ENCODE assay signal across 1 cellular context in the genomic region with DNA sequence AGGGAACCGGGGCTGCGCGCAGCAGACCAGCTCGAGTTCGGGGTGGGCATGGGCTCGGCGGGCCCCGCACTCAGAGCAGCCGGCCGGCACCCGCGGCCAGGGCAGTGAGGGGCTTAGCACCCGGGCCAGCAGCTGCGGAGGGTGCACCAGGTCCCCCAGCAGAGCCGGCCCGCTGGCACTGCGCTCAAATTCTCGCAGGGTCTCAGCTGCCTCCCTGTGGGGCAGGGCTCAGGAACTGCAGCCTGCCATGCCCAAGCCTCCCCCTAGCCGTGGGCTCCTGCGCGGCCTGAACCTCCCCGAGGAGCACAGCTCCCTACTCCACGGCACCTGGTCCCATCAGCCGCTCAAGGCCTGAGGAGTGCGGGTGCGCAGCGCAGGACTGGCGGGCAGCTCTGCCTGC.
TF ChIP-seq lines count a peak whose summit lies in the region.

No MANE protein-coding gene starts in this region.

TF ChIP-seq in GM23338, 12 proteins besides CTCF, POLR2A, EP300 and RAD21 (continued from another document):
- TF ChIP-seq, protein P1, sequence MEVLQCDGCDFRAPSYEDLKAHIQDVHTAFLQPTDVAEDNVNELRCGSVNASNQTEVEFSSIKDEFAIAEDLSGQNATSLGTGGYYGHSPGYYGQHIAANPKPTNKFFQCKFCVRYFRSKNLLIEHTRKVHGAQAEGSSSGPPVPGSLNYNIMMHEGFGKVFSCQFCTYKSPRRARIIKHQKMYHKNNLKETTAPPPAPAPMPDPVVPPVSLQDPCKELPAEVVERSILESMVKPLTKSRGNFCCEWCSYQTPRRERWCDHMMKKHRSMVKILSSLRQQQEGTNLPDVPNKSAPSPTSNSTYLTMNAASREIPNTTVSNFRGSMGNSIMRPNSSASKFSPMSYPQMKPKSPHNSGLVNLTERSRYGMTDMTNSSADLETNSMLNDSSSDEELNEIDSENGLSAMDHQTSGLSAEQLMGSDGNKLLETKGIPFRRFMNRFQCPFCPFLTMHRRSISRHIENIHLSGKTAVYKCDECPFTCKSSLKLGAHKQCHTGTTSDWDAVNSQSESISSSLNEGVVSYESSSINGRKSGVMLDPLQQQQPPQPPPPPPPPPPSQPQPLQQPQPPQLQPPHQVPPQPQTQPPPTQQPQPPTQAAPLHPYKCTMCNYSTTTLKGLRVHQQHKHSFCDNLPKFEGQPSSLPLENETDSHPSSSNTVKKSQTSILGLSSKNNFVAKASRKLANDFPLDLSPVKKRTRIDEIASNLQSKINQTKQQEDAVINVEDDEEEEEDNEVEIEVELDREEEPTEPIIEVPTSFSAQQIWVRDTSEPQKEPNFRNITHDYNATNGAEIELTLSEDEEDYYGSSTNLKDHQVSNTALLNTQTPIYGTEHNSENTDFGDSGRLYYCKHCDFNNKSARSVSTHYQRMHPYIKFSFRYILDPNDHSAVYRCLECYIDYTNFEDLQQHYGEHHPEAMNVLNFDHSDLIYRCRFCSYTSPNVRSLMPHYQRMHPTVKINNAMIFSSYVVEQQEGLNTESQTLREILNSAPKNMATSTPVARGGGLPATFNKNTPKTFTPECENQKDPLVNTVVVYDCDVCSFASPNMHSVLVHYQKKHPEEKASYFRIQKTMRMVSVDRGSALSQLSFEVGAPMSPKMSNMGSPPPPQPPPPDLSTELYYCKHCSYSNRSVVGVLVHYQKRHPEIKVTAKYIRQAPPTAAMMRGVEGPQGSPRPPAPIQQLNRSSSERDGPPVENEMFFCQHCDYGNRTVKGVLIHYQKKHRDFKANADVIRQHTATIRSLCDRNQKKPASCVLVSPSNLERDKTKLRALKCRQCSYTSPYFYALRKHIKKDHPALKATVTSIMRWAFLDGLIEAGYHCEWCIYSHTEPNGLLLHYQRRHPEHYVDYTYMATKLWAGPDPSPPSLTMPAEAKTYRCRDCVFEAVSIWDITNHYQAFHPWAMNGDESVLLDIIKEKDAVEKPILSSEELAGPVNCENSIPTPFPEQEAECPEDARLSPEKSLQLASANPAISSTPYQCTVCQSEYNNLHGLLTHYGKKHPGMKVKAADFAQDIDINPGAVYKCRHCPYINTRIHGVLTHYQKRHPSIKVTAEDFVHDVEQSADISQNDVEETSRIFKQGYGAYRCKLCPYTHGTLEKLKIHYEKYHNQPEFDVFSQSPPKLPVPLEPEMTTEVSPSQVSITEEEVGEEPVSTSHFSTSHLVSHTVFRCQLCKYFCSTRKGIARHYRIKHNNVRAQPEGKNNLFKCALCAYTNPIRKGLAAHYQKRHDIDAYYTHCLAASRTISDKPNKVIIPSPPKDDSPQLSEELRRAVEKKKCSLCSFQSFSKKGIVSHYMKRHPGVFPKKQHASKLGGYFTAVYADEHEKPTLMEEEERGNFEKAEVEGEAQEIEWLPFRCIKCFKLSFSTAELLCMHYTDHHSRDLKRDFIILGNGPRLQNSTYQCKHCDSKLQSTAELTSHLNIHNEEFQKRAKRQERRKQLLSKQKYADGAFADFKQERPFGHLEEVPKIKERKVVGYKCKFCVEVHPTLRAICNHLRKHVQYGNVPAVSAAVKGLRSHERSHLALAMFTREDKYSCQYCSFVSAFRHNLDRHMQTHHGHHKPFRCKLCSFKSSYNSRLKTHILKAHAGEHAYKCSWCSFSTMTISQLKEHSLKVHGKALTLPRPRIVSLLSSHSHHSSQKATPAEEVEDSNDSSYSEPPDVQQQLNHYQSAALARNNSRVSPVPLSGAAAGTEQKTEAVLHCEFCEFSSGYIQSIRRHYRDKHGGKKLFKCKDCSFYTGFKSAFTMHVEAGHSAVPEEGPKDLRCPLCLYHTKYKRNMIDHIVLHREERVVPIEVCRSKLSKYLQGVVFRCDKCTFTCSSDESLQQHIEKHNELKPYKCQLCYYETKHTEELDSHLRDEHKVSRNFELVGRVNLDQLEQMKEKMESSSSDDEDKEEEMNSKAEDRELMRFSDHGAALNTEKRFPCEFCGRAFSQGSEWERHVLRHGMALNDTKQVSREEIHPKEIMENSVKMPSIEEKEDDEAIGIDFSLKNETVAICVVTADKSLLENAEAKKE (CRISPR knock-in tag; IDR thresholded peaks at IDR 0.05), result no peak
- TF ChIP-seq STAT1 (IDR thresholded peaks at IDR 0.05; ENCODE audit: unreplicated experiment) (no peak), JUNB (IDR thresholded peaks at IDR 0.05; ENCODE audit: unreplicated experiment) (no peak)
